ENCODE assay signal across 10 cellular contexts in genomic region chrX:20116087-20116574, GRCh38. TPM values are rescaled to one million over a fixed set of nuclear protein-coding genes. Genes with fewer than 3 reads are reported as not detected.
A peak's percentile ranks its signal among the peaks of the same experiment; 100 is the strongest.
DNase-seq lines count a peak whose midpoint lies in the region; ATAC-seq and TF ChIP-seq lines count a peak whose summit lies in the region.
"Had no signal": no experiment of that assay in that cellular context is flagged by ENCODE, and none has a peak within 500 bp of the region (broad histone marks: within the 10 kb centered on the region; RNA-seq: fewer than 3 reads in every experiment).

No MANE protein-coding gene starts in this region.

- no peaks in the 10 kb centered on the region for H3K36me3 Mint-ChIP-seq in activated CD4-positive, alpha-beta memory T cell treated with anti-CD3 and anti-CD28 coated beads for 36 hours
- H3K36me3 Mint-ChIP-seq: activated CD8-positive, alpha-beta memory T cell treated with anti-CD3 and anti-CD28 coated beads, Interleukin-2, amount 10 ng/mL, durations not matched to agents 7 days and 5 days had no signal

- H3K4me3 ChIP-seq in WI38 (ENCODE audit: low read depth, low read length), result peak overlapping the region; percentile 8
- peak overlapping the region; percentile 35 for H3K4me3 ChIP-seq in iPS-18a (ENCODE audit: low read length)
- H3K4me3 ChIP-seq in spleen, result peak overlapping the region in 7 of 8 donors; percentile 7 to 60 (median 27)

- H3K4me1 ChIP-seq in iPS-18a (ENCODE audit: control insufficient read depth, low read depth, low read length), result no peaks in the 10 kb centered on the region
- peaks cover 0 to 15% (median 6%) of the 10 kb centered on the region in 6 donors for H3K4me1 ChIP-seq in spleen

- H3K27ac ChIP-seq in iPS-18a (ENCODE audit: low read length) (no peak overlapping the region), spleen (no peak overlapping the region)

- peaks cover 5% of the 10 kb centered on the region for H3K4me1 Mint-ChIP-seq in activated CD4-positive, alpha-beta memory T cell treated with anti-CD3 and anti-CD28 coated beads for 36 hours (ENCODE audit: low read depth)

- CTCF ChIA-PET in activated CD4-positive, alpha-beta memory T cell treated with anti-CD3 and anti-CD28 coated beads for 36 hours (lab: Charles Lee), result no interaction called here

- peaks cover 11% of the 10 kb centered on the region for H3K9me3 ChIP-seq in iPS-18a (ENCODE audit: control insufficient read depth, low read depth, low read length)
- H3K9me3 ChIP-seq in spleen, result no peaks in the 10 kb centered on the region

- POLR2A ChIA-PET in activated CD4-positive, alpha-beta memory T cell treated with anti-CD3 and anti-CD28 coated beads for 36 hours (lab: Charles Lee), result no interaction called here

- DNase-seq in NCI-H526 (lab: John Stamatoyannopoulos, UW) (peak; percentile 34 to 65), NCI-H526 treated with DMSO at 0.1 percent for 48 hours (lab: John Stamatoyannopoulos, UW) (no peak), spleen (no peak)
- DNase-seq in activated CD4-positive, alpha-beta memory T cell treated with anti-CD3 and anti-CD28 coated beads for 36 hours, result no peak
- DNase-seq: activated CD8-positive, alpha-beta memory T cell treated with anti-CD3 and anti-CD28 coated beads, Interleukin-2, amount 10 ng/mL, durations not matched to agents 7 days and 5 days; AML-193 had no signal

- no peak overlapping the region for H3K9ac ChIP-seq in iPS-18a (ENCODE audit: low read length)

- H3K9me3 Mint-ChIP-seq in activated CD4-positive, alpha-beta memory T cell treated with anti-CD3 and anti-CD28 coated beads for 36 hours, result no peaks in the 10 kb centered on the region

- TF ChIP-seq CTCF in WI38 (IDR thresholded peaks at IDR 0.05; ENCODE audit: low read depth, low read length) (no peak), spleen (IDR thresholded peaks at IDR 0.05 in 8 of 11, conservative IDR thresholded peaks at IDR 0.05 in 3 of 11) (no peak)

- intact Hi-C loops in spleen (cut with DNase I; ENCODE audit: low total_unique reads), result no loop called here
- intact Hi-C loops in activated CD4-positive, alpha-beta memory T cell treated with anti-CD3 and anti-CD28 coated beads for 36 hours (cut with micrococcal nuclease), result no loop called here

- WGBS in spleen, 5 donors, result 10 to 39% (median 20%) methylated on average over 20 to 47 of the region's 47 CpGs; no CpG with 5 or more reads in 1 of the 5 donors

- H3K27me3 Mint-ChIP-seq in activated CD4-positive, alpha-beta memory T cell treated with anti-CD3 and anti-CD28 coated beads for 36 hours, result peaks cover 11% of the 10 kb centered on the region

- TF ChIP-seq POLR2A in spleen (IDR thresholded peaks at IDR 0.05), result no peak

- H3K36me3 ChIP-seq in iPS-18a (ENCODE audit: control insufficient read depth, low read depth, low read length) (no peaks in the 10 kb centered on the region), spleen (no peaks in the 10 kb centered on the region)

- ATAC-seq in HG03354 (IDR thresholded peaks at IDR 0.05; ENCODE audit: poor library complexity, severe bottlenecking, unreplicated experiment) (no peak), GM19452 (IDR thresholded peaks at IDR 0.05; ENCODE audit: unreplicated experiment) (no peak)
- ATAC-seq: activated CD8-positive, alpha-beta memory T cell treated with anti-CD3 and anti-CD28 coated beads, Interleukin-2, amount 10 ng/mL, durations not matched to agents 7 days and 5 days had no signal

- no peak overlapping the region for H3K27ac Mint-ChIP-seq in activated CD4-positive, alpha-beta memory T cell treated with anti-CD3 and anti-CD28 coated beads for 36 hours
- H3K27ac Mint-ChIP-seq: activated CD8-positive, alpha-beta memory T cell treated with anti-CD3 and anti-CD28 coated beads, Interleukin-2, amount 10 ng/mL, durations not matched to agents 7 days and 5 days had no signal

- H3K27me3 ChIP-seq in iPS-18a (ENCODE audit: control insufficient read depth, insufficient read depth, low read length), result peaks cover 32% of the 10 kb centered on the region
- peaks cover 0 to 26% (median 20%) of the 10 kb centered on the region in 7 donors for H3K27me3 ChIP-seq in spleen (replicated peaks in 1 of 7)

- H3K4me3 Mint-ChIP-seq in activated CD4-positive, alpha-beta memory T cell treated with anti-CD3 and anti-CD28 coated beads for 36 hours, result no peak overlapping the region
- H3K4me3 Mint-ChIP-seq: activated CD8-positive, alpha-beta memory T cell treated with anti-CD3 and anti-CD28 coated beads, Interleukin-2, amount 10 ng/mL, durations not matched to agents 7 days and 5 days had no signal

RNA-seq across cellular contexts. Expression of gene MAP7D2, which starts 0.6 kb away (rescaled TPM):
- total RNA-seq in spleen, result under 1 TPM in 5 of 7 donors, not detected in 2; 0.27 to 0.67 (median 0.52) TPM
- under 1 TPM in 2 of 3 donors, not detected in 1; 0.02 to 0.20 TPM for polyA plus RNA-seq in spleen
- under 1 TPM; 0.22 to 0.24 TPM for total RNA-seq in activated CD4-positive, alpha-beta memory T cell treated with anti-CD3 and anti-CD28 coated beads for 36 hours

RNA-seq across cellular contexts. Expression of gene EIF1AX, which starts 25.5 kb away (rescaled TPM):
- total RNA-seq in spleen, result 10 to 100 TPM; 23.0 to 75.9 (median 49.1) TPM
- polyA plus RNA-seq in spleen, result 10 to 100 TPM; 24.1 to 27.3 (median 25.1) TPM
- total RNA-seq in activated CD4-positive, alpha-beta memory T cell treated with anti-CD3 and anti-CD28 coated beads for 36 hours, result 100 to 1,000 TPM; 117 to 121 TPM

Comparison
In these comparisons a context has a peak if more than half of its experiments do, and no peak if none do; other contexts are left out.
1. DNase-seq: peak in NCI-H526 (2 of 2); none in NCI-H526 treated with DMSO at 0.1 percent for 48 hours (single experiment), spleen (single experiment) and activated CD4-positive, alpha-beta memory T cell treated with anti-CD3 and anti-CD28 coated beads for 36 hours (single experiment).
2. Peak in every context shown above with its lines, with median percentiles within 50 percentile points of each other: H3K4me3 ChIP-seq.